ENCODE assay signal across 14 cellular contexts in the genomic region with DNA sequence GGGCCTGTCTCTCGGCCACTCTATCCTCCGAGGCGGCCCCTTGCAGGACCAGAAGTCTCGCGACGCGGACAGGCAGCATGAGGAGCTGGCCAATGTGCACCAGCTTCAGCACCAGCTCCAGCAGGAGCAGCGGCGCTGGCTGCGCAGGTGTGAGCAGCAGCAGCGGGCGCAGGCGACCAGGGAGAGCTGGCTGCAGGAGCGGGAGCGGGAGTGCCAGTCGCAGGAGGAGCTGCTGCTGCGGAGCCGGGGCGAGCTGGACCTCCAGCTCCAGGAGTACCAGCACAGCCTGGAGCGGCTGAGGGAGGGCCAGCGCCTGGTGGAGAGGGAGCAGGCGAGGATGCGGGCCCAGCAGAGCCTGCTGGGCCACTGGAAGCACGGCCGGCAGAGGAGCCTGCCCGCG.
DNase-seq lines count a peak whose midpoint lies in the region; ATAC-seq, FAIRE-seq and TF ChIP-seq lines count a peak whose summit lies in the region.
"Had no signal": no experiment of that assay in that cellular context is flagged by ENCODE, and none has a peak within 500 bp of the region (broad histone marks: within the 10 kb centered on the region; RNA-seq: fewer than 3 reads in every experiment).

No MANE protein-coding gene starts in this region.

- H2AK5ac ChIP-seq in H9 (ENCODE audit: insufficient read length, low read length): no peak overlapping the region

- TF ChIP-seq CTCF in H9 (conservative IDR thresholded peaks at IDR 0.05) (no peak), kidney (IDR thresholded peaks at IDR 0.05; ENCODE audit: borderline replicate concordance, extremely low read depth, insufficient read depth) (no peak), parathyroid adenoma (IDR thresholded peaks at IDR 0.05) (no peak)

- no peaks in the 10 kb centered on the region for H3K4me1 ChIP-seq in H9 (ENCODE audit: insufficient read depth, low read length)
- H3K4me1 ChIP-seq in kidney (ENCODE audit: control insufficient read depth in 1 of 2, insufficient read depth in 1 of 2, low read depth in 1 of 2, low read length in 2 of 2): peaks cover 0 to 5% of the 10 kb centered on the region in 2 donors
- no peaks in the 10 kb centered on the region for H3K4me1 ChIP-seq in parathyroid adenoma

- no peak overlapping the region for H3K23ac ChIP-seq in H9 (ENCODE audit: insufficient read length, low read depth, low read length)

- H3K27ac ChIP-seq in H9 (ENCODE audit: insufficient read length, low read depth, low read length) (no peak overlapping the region), kidney (ENCODE audit: low read depth in 2 of 2, low read length in 2 of 2) (no peak overlapping the region), parathyroid adenoma (no peak overlapping the region)
- H3K27ac ChIP-seq: BLaER1 treated with 17β-estradiol and CSF1 and Interleukin-3, amounts not matched to agents 10 nM and 100 nM had no signal

- no peak overlapping the region for H3K9ac ChIP-seq in H9 (ENCODE audit: extremely low read depth, insufficient read length, low read length)
- no peak overlapping the region for H3K9ac ChIP-seq in kidney (ENCODE audit: low read length in 2 of 2)
- H3K9ac ChIP-seq in parathyroid adenoma: no peak overlapping the region
- H3K9ac ChIP-seq: BLaER1 treated with 17β-estradiol and CSF1 and Interleukin-3, amounts not matched to agents 10 nM and 100 nM had no signal

- H2BK5ac ChIP-seq in H9 (ENCODE audit: insufficient read length, low read length): no peak overlapping the region

- H3K4me3 ChIP-seq in kidney (ENCODE audit: low read length in 2 of 2): no peak overlapping the region
- H3K4me3 ChIP-seq in parathyroid adenoma (ENCODE audit: low read depth, low read length): no peak overlapping the region
- H3K4me3 ChIP-seq: BLaER1 treated with 17β-estradiol and CSF1 and Interleukin-3, amounts not matched to agents 10 nM and 100 nM; GM12878 had no signal

- H3K9me3 Mint-ChIP-seq in H9: peaks cover 3 to 10% of the 10 kb centered on the region in 2 experiments; a peak in 3 of 5 replicates
- no peaks in the 10 kb centered on the region for H3K9me3 Mint-ChIP-seq in stimulated activated naive CD8-positive, alpha-beta T cell treated with anti-CD3 and anti-CD28 coated beads, Interleukin-15, amount 100 ng/mL, for 72 hours
- no peaks in the 10 kb centered on the region for H3K9me3 Mint-ChIP-seq in effector memory CD8-positive, alpha-beta T cell

- no peak overlapping the region for H2BK120ac ChIP-seq in H9 (ENCODE audit: low read depth, low read length, poor library complexity, severe bottlenecking)

- no peaks in the 10 kb centered on the region for H3K4me1 Mint-ChIP-seq in H9
- H3K4me1 Mint-ChIP-seq in stimulated activated naive CD8-positive, alpha-beta T cell treated with anti-CD3 and anti-CD28 coated beads, Interleukin-15, amount 100 ng/mL, for 72 hours: no peaks in the 10 kb centered on the region
- H3K4me1 Mint-ChIP-seq in effector memory CD8-positive, alpha-beta T cell (ENCODE audit: low read depth in 2 of 2): peaks cover 0 to 7% of the 10 kb centered on the region in 2 donors
- H3K4me1 Mint-ChIP-seq: CD4-positive, CD25-positive, alpha-beta regulatory T cell had no signal

- no peak overlapping the region for H3T11ph ChIP-seq in H9 (ENCODE audit: low read length)

- no peak overlapping the region for H2BK12ac ChIP-seq in H9 (ENCODE audit: insufficient read length, low read depth, low read length)

- no peak overlapping the region for H3K27ac Mint-ChIP-seq in H9
- H3K27ac Mint-ChIP-seq in stimulated activated naive CD8-positive, alpha-beta T cell treated with anti-CD3 and anti-CD28 coated beads, Interleukin-15, amount 100 ng/mL, for 72 hours: no peak overlapping the region
- no peak overlapping the region for H3K27ac Mint-ChIP-seq in effector memory CD8-positive, alpha-beta T cell
- H3K27ac Mint-ChIP-seq: CD4-positive, CD25-positive, alpha-beta regulatory T cell had no signal

- H3K36me3 ChIP-seq in kidney (ENCODE audit: control insufficient read depth in 1 of 2, insufficient read depth in 2 of 2, low read length in 2 of 2) (peaks cover 22 to 25% of the 10 kb centered on the region in 2 donors), parathyroid adenoma (ENCODE audit: control insufficient read depth, insufficient read depth, low read length) (no peaks in the 10 kb centered on the region)
- H3K36me3 ChIP-seq: BLaER1 treated with 17β-estradiol and CSF1 and Interleukin-3, amounts not matched to agents 10 nM and 100 nM had no signal

- no peaks in the 10 kb centered on the region for H3K9me3 ChIP-seq in H9 (ENCODE audit: control insufficient read depth, low read depth, low read length)
- no peaks in the 10 kb centered on the region for H3K9me3 ChIP-seq in kidney (ENCODE audit: control insufficient read depth in 1 of 2, low read length in 2 of 2)
- H3K9me3 ChIP-seq in parathyroid adenoma (ENCODE audit: control insufficient read depth, low read length): no peaks in the 10 kb centered on the region
- H3K9me3 ChIP-seq: BLaER1 treated with 17β-estradiol and CSF1 and Interleukin-3, amounts not matched to agents 10 nM and 100 nM had no signal

- no peak overlapping the region for H4K8ac ChIP-seq in H9 (replicated peaks; ENCODE audit: insufficient read length, low read depth, low read length)

- no peak overlapping the region for H4K91ac ChIP-seq in H9 (ENCODE audit: insufficient read length, low read depth, low read length)

- no peaks in the 10 kb centered on the region for H3K79me1 ChIP-seq in H9 (ENCODE audit: insufficient read depth, low read depth, low read length, poor library complexity, severe bottlenecking)

- H2AFZ ChIP-seq in H9 (ENCODE audit: low read length): no peak overlapping the region
- peak overlapping the region; percentile 38 for H2AFZ ChIP-seq in parathyroid adenoma

- whole genome bisulfite sequencing in H9 (ENCODE audit: extremely low coverage, insufficient read length, low lambda C conversion rate): no CpG with 5 or more reads among the region's 27 CpGs

- no peaks in the 10 kb centered on the region for H4K20me1 ChIP-seq in H9 (ENCODE audit: control insufficient read depth, insufficient read depth, insufficient read length)
- H4K20me1 ChIP-seq: BLaER1 treated with 17β-estradiol and CSF1 and Interleukin-3, amounts not matched to agents 10 nM and 100 nM had no signal

- H3K36me3 Mint-ChIP-seq in H9 (ENCODE audit: insufficient read depth in 1 of 3, low read depth in 3 of 3): no peaks in the 10 kb centered on the region
- H3K36me3 Mint-ChIP-seq in effector memory CD8-positive, alpha-beta T cell (ENCODE audit: insufficient read depth): no peaks in the 10 kb centered on the region
- H3K36me3 Mint-ChIP-seq: CD4-positive, CD25-positive, alpha-beta regulatory T cell had no signal

- peak; percentile 59 for DNase-seq in ELF-1 (ENCODE audit: low read depth, low spot score)
- peak; percentile 43 for DNase-seq in H9
- peak; percentile 71 for DNase-seq in kidney
- no peak for DNase-seq in stimulated activated naive CD8-positive, alpha-beta T cell treated with anti-CD3 and anti-CD28 coated beads, Interleukin-15, amount 100 ng/mL, for 72 hours
- no peak for DNase-seq in NK-92 treated with Interleukin-12 subunit alpha and Interleukin-12 subunit beta, amount 100 ng/mL, for 24 hours (lab: John Stamatoyannopoulos, UW)
- DNase-seq in effector memory CD8-positive, alpha-beta T cell: no peak
- DNase-seq: CD4-positive, CD25-positive, alpha-beta regulatory T cell; DMS53 had no signal

- no peak overlapping the region for H3K56ac ChIP-seq in H9 (ENCODE audit: insufficient read length, low read depth, low read length)

- H3K18ac ChIP-seq in H9 (ENCODE audit: insufficient read length, low read depth, low read length): no peak overlapping the region

- H3K4me2 ChIP-seq in H9 (ENCODE audit: insufficient read depth, insufficient read length, low read length) (no peak overlapping the region), parathyroid adenoma (ENCODE audit: low read length) (no peak overlapping the region)
- H3K4me2 ChIP-seq: BLaER1 treated with 17β-estradiol and CSF1 and Interleukin-3, amounts not matched to agents 10 nM and 100 nM had no signal

- H3K27me3 ChIP-seq in H9 (ENCODE audit: insufficient read depth, low read length) (no peaks in the 10 kb centered on the region), parathyroid adenoma (ENCODE audit: control insufficient read depth, insufficient read depth, low read length) (no peaks in the 10 kb centered on the region)
- H3K27me3 ChIP-seq: BLaER1 treated with 17β-estradiol and CSF1 and Interleukin-3, amounts not matched to agents 10 nM and 100 nM had no signal

- no peak overlapping the region for H3K14ac ChIP-seq in H9 (ENCODE audit: insufficient read depth, low read length)

- H3K4me3 Mint-ChIP-seq in H9: no peak overlapping the region
- no peak overlapping the region for H3K4me3 Mint-ChIP-seq in stimulated activated naive CD8-positive, alpha-beta T cell treated with anti-CD3 and anti-CD28 coated beads, Interleukin-15, amount 100 ng/mL, for 72 hours
- H3K4me3 Mint-ChIP-seq in effector memory CD8-positive, alpha-beta T cell: no peak overlapping the region
- H3K4me3 Mint-ChIP-seq: CD4-positive, CD25-positive, alpha-beta regulatory T cell had no signal

- H3K23me2 ChIP-seq in H9 (ENCODE audit: insufficient read length, low read depth, low read length, poor library complexity, severe bottlenecking): no peaks in the 10 kb centered on the region

- H4K5ac ChIP-seq in H9 (ENCODE audit: insufficient read length, low read depth, low read length): no peak overlapping the region

- no peaks in the 10 kb centered on the region for H3K27me3 Mint-ChIP-seq in H9 (ENCODE audit: low read depth)
- H3K27me3 Mint-ChIP-seq in stimulated activated naive CD8-positive, alpha-beta T cell treated with anti-CD3 and anti-CD28 coated beads, Interleukin-15, amount 100 ng/mL, for 72 hours: peaks cover 8% of the 10 kb centered on the region
- no peaks in the 10 kb centered on the region for H3K27me3 Mint-ChIP-seq in effector memory CD8-positive, alpha-beta T cell

- no peak overlapping the region for H2BK15ac ChIP-seq in H9 (ENCODE audit: low read depth, low read length)

- no peak overlapping the region for H2BK20ac ChIP-seq in H9 (ENCODE audit: low read depth, low read length, poor library complexity, severe bottlenecking)

- H3K79me2 ChIP-seq in H9 (ENCODE audit: insufficient read depth, low read length) (no peaks in the 10 kb centered on the region), parathyroid adenoma (no peaks in the 10 kb centered on the region)

- FAIRE-seq in kidney (lab: Jason Lieb, UNC): no peak
- FAIRE-seq: GM12878, GM19239, H54 had no signal

- no peak for ATAC-seq in GM18909 (IDR thresholded peaks at IDR 0.05; ENCODE audit: poor library complexity, unreplicated experiment)
- ATAC-seq in stimulated activated naive CD8-positive, alpha-beta T cell treated with anti-CD3 and anti-CD28 coated beads, Interleukin-15, amount 100 ng/mL, for 72 hours: no peak
- no peak for ATAC-seq in effector memory CD8-positive, alpha-beta T cell (replicated peaks)
- ATAC-seq: GM12878 had no signal

- H3K4ac ChIP-seq in H9 (ENCODE audit: low read depth, low read length): no peak overlapping the region

- intact Hi-C loops in kidney (cut with DNase I): no loop called here

Comparison
In these comparisons a context has a peak if more than half of its experiments do, and no peak if none do; other contexts are left out.
1. DNase-seq: peak in ELF-1 (single experiment), H9 (single experiment) and kidney (single experiment); none in stimulated activated naive CD8-positive, alpha-beta T cell treated with anti-CD3 and anti-CD28 coated beads, Interleukin-15, amount 100 ng/mL, for 72 hours (0 of 2), NK-92 treated with Interleukin-12 subunit alpha and Interleukin-12 subunit beta, amount 100 ng/mL, for 24 hours (single experiment) and effector memory CD8-positive, alpha-beta T cell (0 of 3).